Comparison of ENCODE assay signal across 20 cellular contexts in genomic region chr2:237815637-237816036, GRCh38.
"Had no signal": no experiment of that assay in that cellular context is flagged by ENCODE, and none has a peak within 500 bp of the region (broad histone marks: within the 10 kb centered on the region; RNA-seq: fewer than 3 reads in every experiment).

No MANE protein-coding gene starts in this region.

- H3K27ac Mint-ChIP-seq: activated naive CD8-positive, alpha-beta T cell treated with anti-CD3 and anti-CD28 coated beads, Interleukin-2, amount 10 ng/mL, durations not matched to agents 7 days and 5 days; endodermal cell; memory B cell; natural killer cell treated with Interleukin-12 subunit alpha and Interleukin-12 subunit beta and Interleukin-15 and Interleukin-18, amount 100 ng/mL, for 72 hours had no signal

- H3K9me3 ChIP-seq: esophagus squamous epithelium, heart left ventricle, neutrophil, ovary, prostate gland, SK-N-SH, thyroid gland, upper lobe of right lung had no signal

- H3K36me3 Mint-ChIP-seq: activated naive CD8-positive, alpha-beta T cell treated with anti-CD3 and anti-CD28 coated beads, Interleukin-2, amount 10 ng/mL, durations not matched to agents 7 days and 5 days; memory B cell; natural killer cell treated with Interleukin-12 subunit alpha and Interleukin-12 subunit beta and Interleukin-15 and Interleukin-18, amount 100 ng/mL, for 72 hours had no signal

- DNase-seq: activated gamma-delta T cell; activated naive CD8-positive, alpha-beta T cell treated with anti-CD3 and anti-CD28 coated beads, Interleukin-2, amount 10 ng/mL, durations not matched to agents 7 days and 5 days; cerebellar nuclear complex; endodermal cell; esophagus squamous epithelium; heart left ventricle; islet precursor cell; left cardiac atrium; ovary; SK-N-SH; stimulated activated CD4-positive, alpha-beta T cell treated with anti-CD3 and anti-CD28 coated beads, Interleukin-2, amount 100 ng/mL, for 48 hours; stimulated activated CD8-positive, alpha-beta memory T cell treated with anti-CD3 and anti-CD28 coated beads, Interleukin-4, amount 100 ng/mL, for 48 hours; stimulated activated naive CD4-positive, alpha-beta T cell treated with Interleukin-2 at 50 U/mL for 16 hours; substantia nigra; thyroid gland; upper lobe of right lung had no signal

- H3K4me1 Mint-ChIP-seq: endodermal cell, memory B cell had no signal

- H3K9me3 Mint-ChIP-seq: activated naive CD8-positive, alpha-beta T cell treated with anti-CD3 and anti-CD28 coated beads, Interleukin-2, amount 10 ng/mL, durations not matched to agents 7 days and 5 days; endodermal cell; memory B cell; natural killer cell treated with Interleukin-12 subunit alpha and Interleukin-12 subunit beta and Interleukin-15 and Interleukin-18, amount 100 ng/mL, for 72 hours had no signal

- ATAC-seq: heart left ventricle, left cardiac atrium, upper lobe of right lung had no signal

- H3K4me3 Mint-ChIP-seq: activated naive CD8-positive, alpha-beta T cell treated with anti-CD3 and anti-CD28 coated beads, Interleukin-2, amount 10 ng/mL, durations not matched to agents 7 days and 5 days; endodermal cell; memory B cell; natural killer cell treated with Interleukin-12 subunit alpha and Interleukin-12 subunit beta and Interleukin-15 and Interleukin-18, amount 100 ng/mL, for 72 hours had no signal
